Comparison of ENCODE assay signal across 13 cellular contexts in genomic region chr12:123132951-123133619, GRCh38. TPM values are rescaled to one million over a fixed set of nuclear protein-coding genes. Genes with fewer than 3 reads are reported as not detected.
DNase-seq lines count a peak whose midpoint lies in the region; ATAC-seq and TF ChIP-seq lines count a peak whose summit lies in the region.
"Had no signal": no experiment of that assay in that cellular context is flagged by ENCODE, and none has a peak within 500 bp of the region (broad histone marks: within the 10 kb centered on the region; RNA-seq: fewer than 3 reads in every experiment).

No MANE protein-coding gene starts in this region.

- H3K27me3 ChIP-seq in Panc1 (ENCODE audit: control insufficient read depth, insufficient read depth, low read length) = no peaks in the 10 kb centered on the region
- H3K27me3 ChIP-seq in sigmoid colon = no peaks in the 10 kb centered on the region
- H3K27me3 ChIP-seq in esophagus muscularis mucosa = no peaks in the 10 kb centered on the region

- ATAC-seq in Panc1 = no peak
- no peak for ATAC-seq in GM18867 (IDR thresholded peaks at IDR 0.05; ENCODE audit: unreplicated experiment)

- no peaks in the 10 kb centered on the region for H3K9me3 ChIP-seq in Panc1 (ENCODE audit: control insufficient read depth, insufficient read depth, low read depth, low read length)
- H3K9me3 ChIP-seq in sigmoid colon = no peaks in the 10 kb centered on the region
- H3K9me3 ChIP-seq in esophagus muscularis mucosa = no peaks in the 10 kb centered on the region

- intact Hi-C loops in Panc1 (cut with micrococcal nuclease; ENCODE audit: unreplicated experiment) = no loop called here
- intact Hi-C loops in sigmoid colon (cut with DNase I) = no loop called here
- intact Hi-C loops in esophagus muscularis mucosa (cut with DNase I) = no loop called here

- 72 to 78% methylated on average over 3 of the region's 3 CpGs for WGBS in sigmoid colon, 2 donors
- 80% methylated on average over 3 of the region's 3 CpGs for WGBS in esophagus muscularis mucosa

- H3K36me3 ChIP-seq in Panc1 (ENCODE audit: control insufficient read depth, insufficient read depth, low read length) (no peaks in the 10 kb centered on the region), sigmoid colon (no peaks in the 10 kb centered on the region), esophagus muscularis mucosa (peaks cover 0 to 5% (median 0%) of the 10 kb centered on the region in 4 donors)

- in situ Hi-C loops in Panc1 (cut with HindIII; ENCODE audit: low pct_unique_long_range_greater_than_20kb, low sequenced_read_pairs) = no loop called here

- H3K4me3 ChIP-seq in Panc1 (ENCODE audit: low read depth in 2 of 2, low read length in 2 of 2) = no peak overlapping the region
- H3K4me3 ChIP-seq in sigmoid colon = no peak overlapping the region
- H3K4me3 ChIP-seq in esophagus muscularis mucosa = no peak overlapping the region
- H3K4me3 ChIP-seq: SK-N-MC had no signal

- CTCF ChIA-PET in Panc1 (lab: Charles Lee) = no interaction called here

- DNase-seq in NCI-H2171 treated with DMSO at 0.1 percent for 48 hours (lab: John Stamatoyannopoulos, UW) = peak; percentile 34
- no peak for DNase-seq in NCI-H2171 (lab: John Stamatoyannopoulos, UW)
- peak; percentile 58 for DNase-seq in DMS79 treated with DMSO at 0.1 percent for 48 hours (lab: John Stamatoyannopoulos, UW)
- no peak for DNase-seq in Panc1 (ENCODE audit: low read depth, low spot score)
- DNase-seq in sigmoid colon = no peak
- no peak for DNase-seq in esophagus muscularis mucosa (ENCODE audit: extremely low spot score)
- DNase-seq in effector CD8-positive, alpha-beta T cell (lab: John Stamatoyannopoulos, UW) = no peak
- DNase-seq: ACHN, Kasumi-1, kidney, NCI-H187 had no signal

- POLR2A ChIA-PET in Panc1 (lab: Charles Lee) = no interaction called here

- TF ChIP-seq CTCF in Panc1 (IDR thresholded peaks at IDR 0.05) (no peak), sigmoid colon (IDR thresholded peaks at IDR 0.05) (no peak), esophagus muscularis mucosa (IDR thresholded peaks at IDR 0.05) (no peak)

- H3K4me1 ChIP-seq in Panc1 (ENCODE audit: control insufficient read depth, insufficient read depth, low read length) (peaks cover 24% of the 10 kb centered on the region), sigmoid colon (peaks cover 0 to 37% (median 30%) of the 10 kb centered on the region in 4 donors), esophagus muscularis mucosa (peaks cover 23 to 51% (median 34%) of the 10 kb centered on the region in 4 donors)

- no TSS peak for BruUV-seq in Panc1 (replicated peaks; lab: Mats Ljungman, UMichigan)

- H3K27ac ChIP-seq in Panc1 (ENCODE audit: low read length) (peak overlapping the region; percentile 13; the same call in 1 of the 2 replicates), sigmoid colon (peak overlapping the region in 3 of 4 donors; percentile 66 to 81 (median 75)), esophagus muscularis mucosa (replicated peaks in 1 of 4) (peak overlapping the region in 2 of 4 donors; percentile 74 to 76)
- H3K27ac ChIP-seq: SK-N-MC had no signal

- TF ChIP-seq EP300 in sigmoid colon (IDR thresholded peaks at IDR 0.05) (no peak), esophagus muscularis mucosa (IDR thresholded peaks at IDR 0.05) (no peak)

- TF ChIP-seq POLR2A in sigmoid colon (IDR thresholded peaks at IDR 0.05) (no peak), esophagus muscularis mucosa (IDR thresholded peaks at IDR 0.05; ENCODE audit: low read depth) (no peak)

RNA-seq across cellular contexts. Expression of gene PITPNM2, which starts 17.8 kb away (rescaled TPM):
- total RNA-seq in Panc1 (2021; ENCODE audit: unreplicated experiment) = 26.4 TPM
- 25.3 TPM for polyA plus RNA-seq in Panc1 (2012; ENCODE audit: insufficient read length)
- 10 to 100 TPM in 2 of 4 donors, 1 to 10 TPM in 2; 6.4 to 19.5 (median 11.7) TPM for total RNA-seq in sigmoid colon
- 10 to 100 TPM in 1 of 3 donors, 1 to 10 TPM in 2; 1.8 to 11.3 (median 2.3) TPM for polyA plus RNA-seq in sigmoid colon
- total RNA-seq in esophagus muscularis mucosa = 10 to 100 TPM; 10.4 to 24.4 (median 13.3) TPM

Comparison
In these comparisons a context has a peak if more than half of its experiments do, and no peak if none do; other contexts are left out.
1. DNase-seq: peak in NCI-H2171 treated with DMSO at 0.1 percent for 48 hours (single experiment) and DMS79 treated with DMSO at 0.1 percent for 48 hours (single experiment); none in NCI-H2171 (single experiment), Panc1 (single experiment), sigmoid colon (single experiment), esophagus muscularis mucosa (single experiment) and effector CD8-positive, alpha-beta T cell (single experiment).